In genomic region chr5:1601565-1601964, GRCh38 we compare ENCODE assay signal across 8 cellular contexts.
DNase-seq lines count a peak whose midpoint lies in the region; ATAC-seq, FAIRE-seq and TF ChIP-seq lines count a peak whose summit lies in the region.
"Not testable (repeated sequence)": the region's sequence is repeated elsewhere in the genome, so short reads cannot be mapped to it uniquely, and the experiment has no call there.

No MANE protein-coding gene starts in this region.

- H3K9me1 ChIP-seq in K562 (ENCODE audit: control insufficient read depth, insufficient read depth, low read length) = not testable (repeated sequence)

- H3K4me3 ChIP-seq in K562; small intestine (ENCODE audit: low read depth in 1 of 2, low read length in 2 of 2): not testable (repeated sequence)
- H3K4me3 ChIP-seq in iPS-20b (ENCODE audit: low read length) = peak overlapping the region; percentile 45; the same call in 1 of the 2 replicates

- peak; percentile 55 for DNase-seq in D341Med (ENCODE audit: low spot score)
- DNase-seq in HK-2 (ENCODE audit: unreplicated experiment) = peak; percentile 34
- peak; percentile 78 for DNase-seq in NCI-H128 (lab: John Stamatoyannopoulos, UW; ENCODE audit: unreplicated experiment)
- peak; percentile 89 for DNase-seq in NCI-H345 (lab: John Stamatoyannopoulos, UW)
- DNase-seq in RKO (ENCODE audit: low spot score) = peak; percentile 12
- peak; percentile 55 to 64 (median 60) for DNase-seq in K562 (ENCODE audit: extremely low read depth in 1 of 4, low spot score in 3 of 4)
- peak; percentile 56 for DNase-seq in small intestine

- CTCF ChIA-PET in K562 (lab: Yijun Ruan, JAX; ENCODE audit: low intra/inter-chr PET ratio) = interaction anchor here (1.9 kb wide), 1 partner anchor 122 kb away, joined by 8 read pairs; no protein-coding TSS in a partner anchor

- TF ChIP-seq POLR2A in K562 (conservative IDR thresholded peaks at IDR 0.05) = not testable (repeated sequence)

- in situ Hi-C loops in K562 (cut with MboI) = not testable (repeated sequence)

- not testable (repeated sequence) for H3K79me2 ChIP-seq in K562 (ENCODE audit: control insufficient read depth, insufficient read depth, low read length)

- peak in 1 of 2 experiments; percentile 47; a peak in 2 of 4 replicates for TF ChIP-seq RAD21 in K562 (CRISPR knock-in tag; conservative IDR thresholded peaks at IDR 0.05 in 1 of 2, IDR thresholded peaks at IDR 0.05 in 1 of 2)

- POLR2A ChIA-PET in K562 (lab: Yijun Ruan, JAX) = not testable (repeated sequence)

- not testable (repeated sequence) for H3K9ac ChIP-seq in K562 (ENCODE audit: insufficient read depth in 1 of 2, low read depth in 2 of 2, low read length in 2 of 2)
- peak overlapping the region; percentile 56; the same call in 1 of the 2 replicates for H3K9ac ChIP-seq in iPS-20b (ENCODE audit: low read depth, low read length)

- H3K4me1 ChIP-seq in K562 (replicated peaks in 1 of 2; ENCODE audit: control insufficient read depth in 2 of 2, insufficient read depth in 2 of 2, low read length in 2 of 2); small intestine (ENCODE audit: control insufficient read depth in 2 of 2, insufficient read depth in 1 of 2, low read depth in 1 of 2, low read length in 1 of 2): not testable (repeated sequence)
- H3K4me1 ChIP-seq in iPS-20b (ENCODE audit: insufficient read depth, low read length) = peaks cover 12% of the 10 kb centered on the region; the same call in 1 of the 2 replicates

- not testable (repeated sequence) for H4K20me1 ChIP-seq in K562 (replicated peaks; ENCODE audit: control insufficient read depth, insufficient read depth, low read length)

- not testable (repeated sequence) for H2AFZ ChIP-seq in K562 (ENCODE audit: low read depth, low read length)

- ATAC-seq in K562 = peak; percentile 92

- not testable (repeated sequence) for H3K27me3 ChIP-seq in K562 (ENCODE audit: control insufficient read depth in 2 of 2, insufficient read depth in 2 of 2, low read length in 2 of 2); iPS-20b (ENCODE audit: insufficient read depth, low read length); small intestine (ENCODE audit: control insufficient read depth in 2 of 2, insufficient read depth in 2 of 2, low read length in 2 of 2)

- TF ChIP-seq CTCF in K562 (IDR thresholded peaks at IDR 0.05 in 2 of 3, conservative IDR thresholded peaks at IDR 0.05 in 1 of 3; ENCODE audit: insufficient read depth in 2 of 3, low read depth in 1 of 3, low read length in 3 of 3) = peak in 2 of 3 experiments; percentile 49 to 63; a peak in 5 of 6 replicates

- intact Hi-C loops in K562 (cut with micrococcal nuclease) = not testable (repeated sequence)

- WGBS in K562 (ENCODE audit: insufficient coverage, low coverage, missing lambda C conversion rate) = 23% methylated on average over 7 of the region's 9 CpGs
- WGBS in small intestine, 3 donors = 14 to 52% (median 45%) methylated on average over 7 to 9 of the region's 9 CpGs

- not testable (repeated sequence) for H3K27ac ChIP-seq in K562 (ENCODE audit: extremely low read depth, low read depth, low read length); iPS-20b (ENCODE audit: low read length); small intestine (ENCODE audit: low read depth in 1 of 2, low read length in 1 of 2)

- TF ChIP-seq EP300 in K562 (IDR thresholded peaks at IDR 0.05; ENCODE audit: low read length) = not testable (repeated sequence)

- BruUV-seq in K562 (replicated peaks; lab: Mats Ljungman, UMichigan) = not testable (repeated sequence)

- H3K36me3 ChIP-seq in K562 (ENCODE audit: control insufficient read depth, insufficient read depth, low read length); iPS-20b (ENCODE audit: insufficient read depth, low read depth, low read length); small intestine (ENCODE audit: control insufficient read depth in 2 of 2, insufficient read depth in 2 of 2, low read length in 2 of 2): not testable (repeated sequence)

- FAIRE-seq in K562 (lab: Jason Lieb, UNC); small intestine (lab: Jason Lieb, UNC): not testable (repeated sequence)

- H3K4me2 ChIP-seq in K562 (ENCODE audit: insufficient read depth, low read length) = not testable (repeated sequence)

- H3K9me3 ChIP-seq in K562 (replicated peaks; ENCODE audit: control insufficient read depth, insufficient read depth, low read depth, low read length); iPS-20b (ENCODE audit: insufficient read depth, low read depth, low read length); small intestine (ENCODE audit: control insufficient read depth, low read depth): not testable (repeated sequence)

TF ChIP-seq in K562, 482 proteins besides CTCF, POLR2A, EP300 and RAD21:
- TF ChIP-seq STAG1 (CRISPR knock-in tag; IDR thresholded peaks at IDR 0.05; ENCODE audit: borderline replicate concordance) = peak; percentile 50; the same call in 1 of the 2 replicates

Comparison
In these comparisons a context has a peak if more than half of its experiments do, and no peak if none do; other contexts are left out.
1. DNase-seq: peak in every context shown above with its lines; median percentile 89 in NCI-H345; 78 in NCI-H128; 60 in K562; 56 in small intestine; 55 in D341Med; 34 in HK-2; 12 in RKO.